Comparison of ENCODE assay signal across 19 cellular contexts in genomic region chr10:129528376-129528978, GRCh38.
DNase-seq lines count a peak whose midpoint lies in the region; ATAC-seq, FAIRE-seq and TF ChIP-seq lines count a peak whose summit lies in the region.
"Had no signal": no experiment of that assay in that cellular context is flagged by ENCODE, and none has a peak within 500 bp of the region (broad histone marks: within the 10 kb centered on the region; RNA-seq: fewer than 3 reads in every experiment).

No MANE protein-coding gene starts in this region.

- H3K4ac ChIP-seq in H9 (ENCODE audit: low read depth, low read length): no peak overlapping the region
- H3K4ac ChIP-seq in H1 (replicated peaks; ENCODE audit: insufficient read length, low read depth, low read length): no peak overlapping the region

- no peak for TF ChIP-seq EP300 in H1 (IDR thresholded peaks at IDR 0.05; ENCODE audit: borderline replicate concordance in 1 of 2, low read depth in 2 of 2, low read length in 2 of 2)

- H3K36me3 ChIP-seq in BLaER1: peaks cover 20% of the 10 kb centered on the region
- no peaks in the 10 kb centered on the region for H3K36me3 ChIP-seq in H1 (ENCODE audit: control insufficient read depth in 2 of 4, insufficient read depth in 4 of 4, low read length in 3 of 4)
- no peaks in the 10 kb centered on the region for H3K36me3 ChIP-seq in osteoblast (ENCODE audit: insufficient read depth, low read length)
- H3K36me3 ChIP-seq: HAP-1 had no signal

- H3T11ph ChIP-seq in H9 (ENCODE audit: low read length): no peak overlapping the region

- H4K5ac ChIP-seq in H9 (ENCODE audit: insufficient read length, low read depth, low read length): no peak overlapping the region
- no peak overlapping the region for H4K5ac ChIP-seq in H1 (ENCODE audit: insufficient read length, low read depth, low read length)

- no peak for TF ChIP-seq POLR2A in H1 (IDR thresholded peaks at IDR 0.05; ENCODE audit: control extremely low read depth in 1 of 2, low read depth in 2 of 2, low read length in 2 of 2)

- no CpG with 5 or more reads among the region's 16 CpGs for WGBS in H9 (ENCODE audit: extremely low coverage, insufficient read length, low lambda C conversion rate)
- WGBS in H1 (ENCODE audit: extremely low coverage in 1 of 2, insufficient coverage in 1 of 2, insufficient read length in 1 of 2, insufficient replicate concordance in 2 of 2, low coverage in 1 of 2, low lambda C conversion rate in 2 of 2, missing lambda C conversion rate in 1 of 2), 2 experiments: 88% methylated on average over 6 of the region's 16 CpGs; no CpG with 5 or more reads in 1 of the 2 experiments

- H3K27me3 ChIP-seq in BLaER1: no peaks in the 10 kb centered on the region
- H3K27me3 ChIP-seq in H9 (ENCODE audit: insufficient read depth, low read length): no peaks in the 10 kb centered on the region
- H3K27me3 ChIP-seq in H1 (replicated peaks in 1 of 4; ENCODE audit: control insufficient read depth in 3 of 4, extremely low read depth in 1 of 4, insufficient read depth in 3 of 4, low read length in 3 of 4): no peaks in the 10 kb centered on the region
- H3K27me3 ChIP-seq in osteoblast (ENCODE audit: insufficient read depth, low read length): peaks cover under 1% of the 10 kb centered on the region

- no peak overlapping the region for H3K4me3 Mint-ChIP-seq in H9
- H3K4me3 Mint-ChIP-seq: B cell; CD4-positive, CD25-positive, alpha-beta regulatory T cell; CD8-positive, alpha-beta memory T cell had no signal

- H3K4me2 ChIP-seq in BLaER1 (no peak overlapping the region), H9 (ENCODE audit: insufficient read depth, insufficient read length, low read length) (no peak overlapping the region), H1 (ENCODE audit: insufficient read depth in 1 of 2, low read depth in 2 of 2, low read length in 2 of 2) (no peak overlapping the region), osteoblast (ENCODE audit: insufficient read depth, low read length) (no peak overlapping the region)

- H2BK20ac ChIP-seq in H9 (ENCODE audit: low read depth, low read length, poor library complexity, severe bottlenecking) (no peak overlapping the region), H1 (ENCODE audit: low read length) (no peak overlapping the region)

- H3K27me3 Mint-ChIP-seq in H9 (ENCODE audit: low read depth): no peaks in the 10 kb centered on the region; the same call in 1 of the 2 replicates
- H3K27me3 Mint-ChIP-seq: B cell; CD4-positive, CD25-positive, alpha-beta regulatory T cell; CD8-positive, alpha-beta memory T cell had no signal

- no peak overlapping the region for H2BK120ac ChIP-seq in H9 (ENCODE audit: low read depth, low read length, poor library complexity, severe bottlenecking)
- no peak overlapping the region for H2BK120ac ChIP-seq in H1 (replicated peaks; ENCODE audit: low read depth, low read length)

- H3K18ac ChIP-seq in H9 (ENCODE audit: insufficient read length, low read depth, low read length) (no peak overlapping the region), H1 (ENCODE audit: extremely low read depth, low read length) (no peak overlapping the region)

- H3K56ac ChIP-seq in H9 (ENCODE audit: insufficient read length, low read depth, low read length) (no peak overlapping the region), H1 (replicated peaks; ENCODE audit: insufficient read length, low read depth, low read length) (no peak overlapping the region)

- H3K4me1 Mint-ChIP-seq in H9: peaks cover 27 to 33% of the 10 kb centered on the region in 2 experiments

- TF ChIP-seq CTCF in H9 (conservative IDR thresholded peaks at IDR 0.05) (no peak), H1 (IDR thresholded peaks at IDR 0.05; ENCODE audit: control extremely low read depth in 1 of 3, insufficient read depth in 1 of 3, low read depth in 1 of 3, low read length in 3 of 3) (no peak), osteoblast (IDR thresholded peaks at IDR 0.05; ENCODE audit: extremely low read depth, low read depth, low read length) (no peak)

- H3K27ac ChIP-seq in BLaER1 (0 out of 2 replicates have a peak overlapping the region, but pooled peaks have one; percentile 56), H9 (ENCODE audit: insufficient read length, low read depth, low read length) (no peak overlapping the region), H1 (ENCODE audit: low read depth, low read length) (no peak overlapping the region), osteoblast (ENCODE audit: low read depth, low read length) (no peak overlapping the region)
- H3K27ac ChIP-seq: HL-60 had no signal

- no peak overlapping the region for H2BK15ac ChIP-seq in H9 (ENCODE audit: low read depth, low read length)
- H2BK15ac ChIP-seq in H1 (ENCODE audit: low read length): no peak overlapping the region

- H2BK12ac ChIP-seq in H9 (ENCODE audit: insufficient read length, low read depth, low read length): no peak overlapping the region
- H2BK12ac ChIP-seq in H1 (ENCODE audit: low read depth, low read length): no peak overlapping the region

- H3K79me1 ChIP-seq in H9 (ENCODE audit: insufficient read depth, low read depth, low read length, poor library complexity, severe bottlenecking) (no peaks in the 10 kb centered on the region), H1 (ENCODE audit: low read depth, low read length) (no peaks in the 10 kb centered on the region; the same call in 1 of the 2 replicates)

- H3K27ac Mint-ChIP-seq in H9: no peak overlapping the region; a peak in 3 of 7 replicates
- H3K27ac Mint-ChIP-seq: B cell had no signal

- peaks cover 87% of the 10 kb centered on the region for H3K4me1 ChIP-seq in BLaER1
- H3K4me1 ChIP-seq in H9 (ENCODE audit: insufficient read depth, low read length): peaks cover 5% of the 10 kb centered on the region; the same call in 1 of the 2 replicates
- H3K4me1 ChIP-seq in H1 (replicated peaks in 1 of 4; ENCODE audit: control insufficient read depth in 3 of 4, insufficient read depth in 4 of 4, low read length in 3 of 4): peaks cover 0 to 17% (median 7%) of the 10 kb centered on the region in 4 experiments; a peak in 6 of 7 replicates
- peaks cover 23% of the 10 kb centered on the region for H3K4me1 ChIP-seq in osteoblast (ENCODE audit: insufficient read depth, low read length)
- H3K4me1 ChIP-seq: HAP-1 had no signal

- CTCF ChIA-PET in H1 (lab: Charles Lee; ENCODE audit: partially characterized antibody): no interaction called here

- H3K9me3 ChIP-seq in BLaER1 (peaks cover 9% of the 10 kb centered on the region), H9 (ENCODE audit: control insufficient read depth, low read depth, low read length) (no peaks in the 10 kb centered on the region), H1 (ENCODE audit: insufficient read depth in 2 of 2, low read depth in 1 of 2, low read length in 1 of 2) (no peaks in the 10 kb centered on the region), osteoblast (ENCODE audit: low read depth, low read length) (no peaks in the 10 kb centered on the region)
- H3K9me3 ChIP-seq: HAP-1 had no signal

- DNase-seq in H9 (peak; percentile 14), H1 (ENCODE audit: low read depth in 1 of 2, low spot score in 2 of 2) (no peak), osteoblast (ENCODE audit: insufficient read length, low spot score, missing footprints) (peak; percentile 30), cerebellum (ENCODE audit: low spot score) (no peak)
- DNase-seq: C1 segment of cervical spinal cord; CD4-positive, CD25-positive, alpha-beta regulatory T cell; CD8-positive, alpha-beta memory T cell; COR-L47; DMS 273 treated with DMSO at 0.1 percent for 48 hours; DMS53; DND-41; GOT3 had no signal

- H3K14ac ChIP-seq in H9 (ENCODE audit: insufficient read depth, low read length) (no peak overlapping the region), H1 (ENCODE audit: insufficient read length) (no peak overlapping the region)

- no peak for TF ChIP-seq RAD21 in H1 (IDR thresholded peaks at IDR 0.05 in 1 of 2, conservative IDR thresholded peaks at IDR 0.05 in 1 of 2; ENCODE audit: low read depth in 2 of 2, low read length in 2 of 2)

- ATAC-seq in HG02938 (IDR thresholded peaks at IDR 0.05; ENCODE audit: unreplicated experiment) (no peak), GM19351 (IDR thresholded peaks at IDR 0.05; ENCODE audit: unreplicated experiment) (no peak)
- ATAC-seq: GM12878 had no signal

- no peak overlapping the region for H4K91ac ChIP-seq in H9 (ENCODE audit: insufficient read length, low read depth, low read length)
- H4K91ac ChIP-seq in H1 (replicated peaks; ENCODE audit: insufficient read length, low read length): no peak overlapping the region

- H3K79me2 ChIP-seq in H9 (ENCODE audit: insufficient read depth, low read length) (no peaks in the 10 kb centered on the region), H1 (ENCODE audit: control insufficient read depth in 1 of 2, insufficient read depth in 2 of 2, low read length in 2 of 2) (no peaks in the 10 kb centered on the region), osteoblast (ENCODE audit: insufficient read depth, low read length) (no peaks in the 10 kb centered on the region)

- no peaks in the 10 kb centered on the region; a peak in 1 of 5 replicates for H3K9me3 Mint-ChIP-seq in H9

- FAIRE-seq in H1 (lab: Jason Lieb, UNC): no peak
- FAIRE-seq: GM12878 had no signal

- no peak overlapping the region for H2BK5ac ChIP-seq in H9 (ENCODE audit: insufficient read length, low read length)
- no peak overlapping the region; the same call in 1 of the 2 replicates for H2BK5ac ChIP-seq in H1 (ENCODE audit: low read depth, low read length)

- H4K20me1 ChIP-seq in BLaER1: no peaks in the 10 kb centered on the region
- H4K20me1 ChIP-seq in H9 (ENCODE audit: control insufficient read depth, insufficient read depth, insufficient read length): no peaks in the 10 kb centered on the region
- H4K20me1 ChIP-seq in H1 (replicated peaks in 1 of 2; ENCODE audit: control insufficient read depth in 1 of 2, insufficient read depth in 2 of 2, low read length in 2 of 2): no peaks in the 10 kb centered on the region
- H4K20me1 ChIP-seq in osteoblast (ENCODE audit: insufficient read depth, low read length): peaks cover 51% of the 10 kb centered on the region

- H2AFZ ChIP-seq in H9 (ENCODE audit: low read length): no peak overlapping the region
- H2AFZ ChIP-seq in H1 (ENCODE audit: low read length): no peak overlapping the region
- no peak overlapping the region for H2AFZ ChIP-seq in osteoblast (ENCODE audit: low read length)

- peaks cover 0 to 6% (median 5%) of the 10 kb centered on the region in 3 experiments; a peak in 4 of 7 replicates for H3K36me3 Mint-ChIP-seq in H9 (ENCODE audit: insufficient read depth in 1 of 3, low read depth in 3 of 3)

- H3K23me2 ChIP-seq in H9 (ENCODE audit: insufficient read length, low read depth, low read length, poor library complexity, severe bottlenecking): no peaks in the 10 kb centered on the region
- no peaks in the 10 kb centered on the region for H3K23me2 ChIP-seq in H1 (ENCODE audit: low read depth, low read length)

- H4K8ac ChIP-seq in H9 (replicated peaks; ENCODE audit: insufficient read length, low read depth, low read length) (no peak overlapping the region), H1 (ENCODE audit: extremely low read depth, insufficient read depth, low read length) (no peak overlapping the region)

- H3K23ac ChIP-seq in H9 (ENCODE audit: insufficient read length, low read depth, low read length) (no peak overlapping the region), H1 (ENCODE audit: insufficient read length) (no peak overlapping the region)

- H3K9ac ChIP-seq in BLaER1 (no peak overlapping the region), H9 (ENCODE audit: extremely low read depth, insufficient read length, low read length) (no peak overlapping the region), H1 (replicated peaks in 1 of 4; ENCODE audit: extremely low read depth in 1 of 4, low read depth in 3 of 4, low read length in 3 of 4) (no peak overlapping the region)

- H3K4me3 ChIP-seq in BLaER1 (no peak overlapping the region), H1 (ENCODE audit: extremely low read depth in 1 of 4, insufficient read depth in 2 of 4, low read depth in 3 of 4, low read length in 4 of 4) (no peak overlapping the region), osteoblast (ENCODE audit: insufficient read depth, low read length) (no peak overlapping the region)
- H3K4me3 ChIP-seq: GM12878, HAP-1 had no signal

- POLR2A ChIA-PET in H1 (lab: Charles Lee; ENCODE audit: partially characterized antibody): no interaction called here

- no peak overlapping the region for H2AK5ac ChIP-seq in H9 (ENCODE audit: insufficient read length, low read length)
- peak overlapping the region; percentile 82; the same call in 1 of the 2 replicates for H2AK5ac ChIP-seq in H1 (ENCODE audit: low read depth, low read length)

Comparison
In these comparisons a context has a peak if more than half of its experiments do, and no peak if none do; other contexts are left out.
1. DNase-seq: peak in H9 (single experiment) and osteoblast (single experiment); none in H1 (0 of 2) and cerebellum (single experiment).